1 cellular context compared by ENCODE assay signal in genomic region chr1:244834596-244835275, GRCh38.
A peak's percentile ranks its signal among the peaks of the same experiment; 100 is the strongest.
TF ChIP-seq lines count a peak whose summit lies in the region.

No MANE protein-coding gene starts in this region.

TF ChIP-seq in K562, 482 proteins besides CTCF, POLR2A, EP300 and RAD21 (continued from another document and continues in another):
- TF ChIP-seq, protein P1, sequence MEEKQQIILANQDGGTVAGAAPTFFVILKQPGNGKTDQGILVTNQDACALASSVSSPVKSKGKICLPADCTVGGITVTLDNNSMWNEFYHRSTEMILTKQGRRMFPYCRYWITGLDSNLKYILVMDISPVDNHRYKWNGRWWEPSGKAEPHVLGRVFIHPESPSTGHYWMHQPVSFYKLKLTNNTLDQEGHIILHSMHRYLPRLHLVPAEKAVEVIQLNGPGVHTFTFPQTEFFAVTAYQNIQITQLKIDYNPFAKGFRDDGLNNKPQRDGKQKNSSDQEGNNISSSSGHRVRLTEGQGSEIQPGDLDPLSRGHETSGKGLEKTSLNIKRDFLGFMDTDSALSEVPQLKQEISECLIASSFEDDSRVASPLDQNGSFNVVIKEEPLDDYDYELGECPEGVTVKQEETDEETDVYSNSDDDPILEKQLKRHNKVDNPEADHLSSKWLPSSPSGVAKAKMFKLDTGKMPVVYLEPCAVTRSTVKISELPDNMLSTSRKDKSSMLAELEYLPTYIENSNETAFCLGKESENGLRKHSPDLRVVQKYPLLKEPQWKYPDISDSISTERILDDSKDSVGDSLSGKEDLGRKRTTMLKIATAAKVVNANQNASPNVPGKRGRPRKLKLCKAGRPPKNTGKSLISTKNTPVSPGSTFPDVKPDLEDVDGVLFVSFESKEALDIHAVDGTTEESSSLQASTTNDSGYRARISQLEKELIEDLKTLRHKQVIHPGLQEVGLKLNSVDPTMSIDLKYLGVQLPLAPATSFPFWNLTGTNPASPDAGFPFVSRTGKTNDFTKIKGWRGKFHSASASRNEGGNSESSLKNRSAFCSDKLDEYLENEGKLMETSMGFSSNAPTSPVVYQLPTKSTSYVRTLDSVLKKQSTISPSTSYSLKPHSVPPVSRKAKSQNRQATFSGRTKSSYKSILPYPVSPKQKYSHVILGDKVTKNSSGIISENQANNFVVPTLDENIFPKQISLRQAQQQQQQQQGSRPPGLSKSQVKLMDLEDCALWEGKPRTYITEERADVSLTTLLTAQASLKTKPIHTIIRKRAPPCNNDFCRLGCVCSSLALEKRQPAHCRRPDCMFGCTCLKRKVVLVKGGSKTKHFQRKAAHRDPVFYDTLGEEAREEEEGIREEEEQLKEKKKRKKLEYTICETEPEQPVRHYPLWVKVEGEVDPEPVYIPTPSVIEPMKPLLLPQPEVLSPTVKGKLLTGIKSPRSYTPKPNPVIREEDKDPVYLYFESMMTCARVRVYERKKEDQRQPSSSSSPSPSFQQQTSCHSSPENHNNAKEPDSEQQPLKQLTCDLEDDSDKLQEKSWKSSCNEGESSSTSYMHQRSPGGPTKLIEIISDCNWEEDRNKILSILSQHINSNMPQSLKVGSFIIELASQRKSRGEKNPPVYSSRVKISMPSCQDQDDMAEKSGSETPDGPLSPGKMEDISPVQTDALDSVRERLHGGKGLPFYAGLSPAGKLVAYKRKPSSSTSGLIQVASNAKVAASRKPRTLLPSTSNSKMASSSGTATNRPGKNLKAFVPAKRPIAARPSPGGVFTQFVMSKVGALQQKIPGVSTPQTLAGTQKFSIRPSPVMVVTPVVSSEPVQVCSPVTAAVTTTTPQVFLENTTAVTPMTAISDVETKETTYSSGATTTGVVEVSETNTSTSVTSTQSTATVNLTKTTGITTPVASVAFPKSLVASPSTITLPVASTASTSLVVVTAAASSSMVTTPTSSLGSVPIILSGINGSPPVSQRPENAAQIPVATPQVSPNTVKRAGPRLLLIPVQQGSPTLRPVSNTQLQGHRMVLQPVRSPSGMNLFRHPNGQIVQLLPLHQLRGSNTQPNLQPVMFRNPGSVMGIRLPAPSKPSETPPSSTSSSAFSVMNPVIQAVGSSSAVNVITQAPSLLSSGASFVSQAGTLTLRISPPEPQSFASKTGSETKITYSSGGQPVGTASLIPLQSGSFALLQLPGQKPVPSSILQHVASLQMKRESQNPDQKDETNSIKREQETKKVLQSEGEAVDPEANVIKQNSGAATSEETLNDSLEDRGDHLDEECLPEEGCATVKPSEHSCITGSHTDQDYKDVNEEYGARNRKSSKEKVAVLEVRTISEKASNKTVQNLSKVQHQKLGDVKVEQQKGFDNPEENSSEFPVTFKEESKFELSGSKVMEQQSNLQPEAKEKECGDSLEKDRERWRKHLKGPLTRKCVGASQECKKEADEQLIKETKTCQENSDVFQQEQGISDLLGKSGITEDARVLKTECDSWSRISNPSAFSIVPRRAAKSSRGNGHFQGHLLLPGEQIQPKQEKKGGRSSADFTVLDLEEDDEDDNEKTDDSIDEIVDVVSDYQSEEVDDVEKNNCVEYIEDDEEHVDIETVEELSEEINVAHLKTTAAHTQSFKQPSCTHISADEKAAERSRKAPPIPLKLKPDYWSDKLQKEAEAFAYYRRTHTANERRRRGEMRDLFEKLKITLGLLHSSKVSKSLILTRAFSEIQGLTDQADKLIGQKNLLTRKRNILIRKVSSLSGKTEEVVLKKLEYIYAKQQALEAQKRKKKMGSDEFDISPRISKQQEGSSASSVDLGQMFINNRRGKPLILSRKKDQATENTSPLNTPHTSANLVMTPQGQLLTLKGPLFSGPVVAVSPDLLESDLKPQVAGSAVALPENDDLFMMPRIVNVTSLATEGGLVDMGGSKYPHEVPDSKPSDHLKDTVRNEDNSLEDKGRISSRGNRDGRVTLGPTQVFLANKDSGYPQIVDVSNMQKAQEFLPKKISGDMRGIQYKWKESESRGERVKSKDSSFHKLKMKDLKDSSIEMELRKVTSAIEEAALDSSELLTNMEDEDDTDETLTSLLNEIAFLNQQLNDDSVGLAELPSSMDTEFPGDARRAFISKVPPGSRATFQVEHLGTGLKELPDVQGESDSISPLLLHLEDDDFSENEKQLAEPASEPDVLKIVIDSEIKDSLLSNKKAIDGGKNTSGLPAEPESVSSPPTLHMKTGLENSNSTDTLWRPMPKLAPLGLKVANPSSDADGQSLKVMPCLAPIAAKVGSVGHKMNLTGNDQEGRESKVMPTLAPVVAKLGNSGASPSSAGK (IDR thresholded peaks at IDR 0.05), result peak; percentile 98
- TF ChIP-seq TFAP4 (CRISPR knock-in tag; IDR thresholded peaks at IDR 0.05; ENCODE audit: borderline replicate concordance) (peak; percentile 51), SMAD4 (CRISPR knock-in tag; conservative IDR thresholded peaks at IDR 0.05) (0 out of 2 replicates have a peak, but pooled peaks have one; percentile 67), NBN (IDR thresholded peaks at IDR 0.05; ENCODE audit: low read depth) (peak; percentile 35), MLLT1 (IDR thresholded peaks at IDR 0.05) (peak in 1 of 2 experiments; percentile 77; a peak in 2 of 4 replicates), FOXM1 (IDR thresholded peaks at IDR 0.05; ENCODE audit: low read depth) (peak; percentile 8; the same call in 1 of the 2 replicates), FOXM1 (CRISPR knock-in tag; IDR thresholded peaks at IDR 0.05; ENCODE audit: low read depth) (peak; percentile 59), ZNF780A (CRISPR knock-in tag; IDR thresholded peaks at IDR 0.05) (peak; percentile 52; the same call in 1 of the 2 replicates), MTA1 (IDR thresholded peaks at IDR 0.05; ENCODE audit: borderline replicate concordance) (peak; percentile 84; the same call in 1 of the 2 replicates), CREM (IDR thresholded peaks at IDR 0.05; ENCODE audit: low read depth) (peak; percentile 85), ZNF217 (CRISPR knock-in tag; IDR thresholded peaks at IDR 0.05) (0 out of 2 replicates have a peak, but pooled peaks have one; percentile 45), SMARCC2 (IDR thresholded peaks at IDR 0.05; ENCODE audit: low read depth) (peak; percentile 81; the same call in 1 of the 2 replicates), ELF2 (CRISPR knock-in tag; IDR thresholded peaks at IDR 0.05) (peak; percentile 69), CBFB (CRISPR knock-in tag; IDR thresholded peaks at IDR 0.05) (no peak), ZFPM2 (CRISPR knock-in tag; IDR thresholded peaks at IDR 0.05) (peak; percentile 80; the same call in 1 of the 2 replicates), ZSCAN32 (CRISPR knock-in tag; IDR thresholded peaks at IDR 0.05) (0 out of 2 replicates have a peak, but pooled peaks have one; percentile 12), IRF1 (CRISPR knock-in tag; IDR thresholded peaks at IDR 0.05; ENCODE audit: borderline replicate concordance) (peak; percentile 90; the same call in 1 of the 2 replicates), ZKSCAN8 (CRISPR knock-in tag; IDR thresholded peaks at IDR 0.05) (peak; percentile 94; the same call in 1 of the 2 replicates), MBD1 (CRISPR knock-in tag; IDR thresholded peaks at IDR 0.05) (no peak), ASH1L (IDR thresholded peaks at IDR 0.05; ENCODE audit: borderline replicate concordance, low read depth, partially characterized antibody) (peak; percentile 64), HDAC2 (IDR thresholded peaks at IDR 0.05) (peak; percentile 60), ZNF77 (CRISPR knock-in tag; IDR thresholded peaks at IDR 0.05) (no peak), SIRT6 (IDR thresholded peaks at IDR 0.05; ENCODE audit: low read depth, low read length) (no peak), E2F6 (IDR thresholded peaks at IDR 0.05; ENCODE audit: borderline replicate concordance in 1 of 2, extremely low read depth in 1 of 2, insufficient read depth in 1 of 2, insufficient read length in 1 of 2, low read depth in 1 of 2, low read length in 1 of 2, poor library complexity in 1 of 2, severe bottlenecking in 1 of 2) (peak; percentile 95 to 98), NCOA1 (IDR thresholded peaks at IDR 0.05; ENCODE audit: low read depth) (0 out of 2 replicates have a peak, but pooled peaks have one; percentile 18), SOX6 (IDR thresholded peaks at IDR 0.05) (peak; percentile 7; the same call in 1 of the 2 replicates), KLF10 (CRISPR knock-in tag; IDR thresholded peaks at IDR 0.05) (0 out of 2 replicates have a peak, but pooled peaks have one; percentile 31), RNF2 (IDR thresholded peaks at IDR 0.05) (peak; percentile 72), HNRNPK (IDR thresholded peaks at IDR 0.05; ENCODE audit: low read depth, low read length, poor library complexity, severe bottlenecking) (no peak), NONO (IDR thresholded peaks at IDR 0.05; ENCODE audit: low read depth in 2 of 2, low read length in 1 of 2) (peak in 1 of 2 experiments; percentile 84; a peak in 2 of 4 replicates), ZNF24 (IDR thresholded peaks at IDR 0.05) (peak; percentile 51), ZNF589 (CRISPR knock-in tag; IDR thresholded peaks at IDR 0.05; ENCODE audit: low read depth) (peak; percentile 79; the same call in 1 of the 2 replicates), C11orf30 (IDR thresholded peaks at IDR 0.05; ENCODE audit: low read depth) (peak; percentile 85), FOSL1 (tag; conservative IDR thresholded peaks at IDR 0.05) (peak; percentile 32; the same call in 1 of the 2 replicates), HDAC8 (tag; IDR thresholded peaks at IDR 0.05) (peak; percentile 72; the same call in 1 of the 2 replicates), ZNF79 (CRISPR knock-in tag; IDR thresholded peaks at IDR 0.05; ENCODE audit: low read depth) (0 out of 2 replicates have a peak, but pooled peaks have one; percentile 7), ZNF12 (CRISPR knock-in tag; IDR thresholded peaks at IDR 0.05) (0 out of 2 replicates have a peak, but pooled peaks have one; percentile 40), NEUROD1 (IDR thresholded peaks at IDR 0.05; ENCODE audit: borderline replicate concordance, low read depth, low read length, partially characterized antibody) (peak; percentile 20), FOXP1 (CRISPR knock-in tag; IDR thresholded peaks at IDR 0.05) (peak; percentile 93; the same call in 1 of the 2 replicates), SUPT5H (IDR thresholded peaks at IDR 0.05) (peak; percentile 71)
- TF ChIP-seq, protein P2, sequence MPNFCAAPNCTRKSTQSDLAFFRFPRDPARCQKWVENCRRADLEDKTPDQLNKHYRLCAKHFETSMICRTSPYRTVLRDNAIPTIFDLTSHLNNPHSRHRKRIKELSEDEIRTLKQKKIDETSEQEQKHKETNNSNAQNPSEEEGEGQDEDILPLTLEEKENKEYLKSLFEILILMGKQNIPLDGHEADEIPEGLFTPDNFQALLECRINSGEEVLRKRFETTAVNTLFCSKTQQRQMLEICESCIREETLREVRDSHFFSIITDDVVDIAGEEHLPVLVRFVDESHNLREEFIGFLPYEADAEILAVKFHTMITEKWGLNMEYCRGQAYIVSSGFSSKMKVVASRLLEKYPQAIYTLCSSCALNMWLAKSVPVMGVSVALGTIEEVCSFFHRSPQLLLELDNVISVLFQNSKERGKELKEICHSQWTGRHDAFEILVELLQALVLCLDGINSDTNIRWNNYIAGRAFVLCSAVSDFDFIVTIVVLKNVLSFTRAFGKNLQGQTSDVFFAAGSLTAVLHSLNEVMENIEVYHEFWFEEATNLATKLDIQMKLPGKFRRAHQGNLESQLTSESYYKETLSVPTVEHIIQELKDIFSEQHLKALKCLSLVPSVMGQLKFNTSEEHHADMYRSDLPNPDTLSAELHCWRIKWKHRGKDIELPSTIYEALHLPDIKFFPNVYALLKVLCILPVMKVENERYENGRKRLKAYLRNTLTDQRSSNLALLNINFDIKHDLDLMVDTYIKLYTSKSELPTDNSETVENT (CRISPR knock-in tag; IDR thresholded peaks at IDR 0.05), result peak; percentile 59; the same call in 1 of the 2 replicates
